19 cellular contexts compared by ENCODE assay signal in the genomic region with DNA sequence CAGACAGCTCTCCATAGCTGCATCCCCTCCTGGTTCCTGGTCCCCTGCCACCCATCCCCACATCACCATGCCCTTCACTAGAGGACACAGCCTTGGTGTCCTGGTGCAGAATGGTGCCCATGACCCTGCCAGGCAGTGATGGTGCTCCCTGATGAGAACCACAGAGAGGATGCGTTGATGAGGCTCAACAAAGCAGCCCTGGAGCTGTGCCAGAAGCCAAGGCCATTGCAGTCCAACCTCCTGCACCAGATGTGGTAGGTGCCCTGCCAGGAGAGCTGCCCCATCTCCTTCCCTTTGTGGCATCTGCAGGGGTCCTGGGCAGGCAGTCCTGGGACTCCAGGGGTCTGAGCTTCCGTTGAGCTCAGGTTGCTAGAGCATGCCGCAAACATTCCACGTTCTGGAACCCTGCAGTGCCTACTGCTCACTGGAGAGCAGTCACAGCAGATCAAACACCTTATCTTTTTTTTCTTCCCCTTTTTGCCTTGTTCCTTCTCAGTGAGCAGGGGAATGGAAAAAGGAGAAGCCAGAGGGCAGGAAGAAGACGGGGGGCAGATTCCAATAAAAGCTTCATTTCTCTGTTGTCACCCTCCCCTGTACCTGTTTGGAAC. TPM values are rescaled to one million over a fixed set of nuclear protein-coding genes. Genes with fewer than 3 reads are reported as not detected.
"Had no signal": no experiment of that assay in that cellular context is flagged by ENCODE, and none has a peak within 500 bp of the region (broad histone marks: within the 10 kb centered on the region; RNA-seq: fewer than 3 reads in every experiment).

No MANE protein-coding gene starts in this region.

- H3K27ac Mint-ChIP-seq: activated CD8-positive, alpha-beta T cell treated with anti-CD3 and anti-CD28 coated beads, Interleukin-2, amount 10 ng/mL, durations not matched to agents 7 days and 5 days; activated naive CD8-positive, alpha-beta T cell treated with anti-CD3 and anti-CD28 coated beads, Interleukin-2, amount 50 U/mL, for 24 hours; activated T-helper 1 cell treated with anti-CD3 and anti-CD28 coated beads, Interleukin-12 subunit alpha, Interleukin-12 subunit beta, Interleukin-2, Interleukin-4 antibody, amounts not matched to agents 30 ng/mL and 10 ng/mL and 1 ng/mL, durations not matched to agents 14 hours and 24 hours and 36 hours; immature natural killer cell; naive B cell had no signal

- H3K4me1 Mint-ChIP-seq: activated naive CD8-positive, alpha-beta T cell treated with anti-CD3 and anti-CD28 coated beads, Interleukin-2, amount 50 U/mL, for 24 hours; immature natural killer cell had no signal

- ATAC-seq: activated CD8-positive, alpha-beta T cell treated with anti-CD3 and anti-CD28 coated beads, Interleukin-2, amount 10 ng/mL, durations not matched to agents 7 days and 5 days; activated naive CD8-positive, alpha-beta T cell treated with anti-CD3 and anti-CD28 coated beads, Interleukin-2, amount 50 U/mL, for 24 hours; lower lobe of right lung had no signal

- H3K27me3 ChIP-seq: cardiac muscle cell, right atrium auricular region had no signal

- H3K4me3 ChIP-seq: ascending aorta, cardiac muscle cell, esophagus squamous epithelium, lower lobe of right lung, right atrium auricular region, tibial nerve had no signal

- H3K9me3 ChIP-seq: ascending aorta, esophagus squamous epithelium, lower lobe of right lung, neutrophil, right atrium auricular region, tibial nerve had no signal

- H3K4me3 Mint-ChIP-seq: activated CD8-positive, alpha-beta T cell treated with anti-CD3 and anti-CD28 coated beads, Interleukin-2, amount 10 ng/mL, durations not matched to agents 7 days and 5 days; activated naive CD8-positive, alpha-beta T cell treated with anti-CD3 and anti-CD28 coated beads, Interleukin-2, amount 50 U/mL, for 24 hours; activated T-helper 1 cell treated with anti-CD3 and anti-CD28 coated beads, Interleukin-12 subunit alpha, Interleukin-12 subunit beta, Interleukin-2, Interleukin-4 antibody, amounts not matched to agents 30 ng/mL and 10 ng/mL and 1 ng/mL, durations not matched to agents 14 hours and 24 hours and 36 hours; immature natural killer cell; naive B cell had no signal

- H3K36me3 Mint-ChIP-seq: immature natural killer cell had no signal

- H3K27ac ChIP-seq: ascending aorta, cardiac muscle cell, esophagus squamous epithelium, lower lobe of right lung, neutrophil, right atrium auricular region, tibial nerve, WERI-Rb-1 had no signal

- H3K9me3 Mint-ChIP-seq: activated naive CD8-positive, alpha-beta T cell treated with anti-CD3 and anti-CD28 coated beads, Interleukin-2, amount 50 U/mL, for 24 hours; activated T-helper 1 cell treated with anti-CD3 and anti-CD28 coated beads, Interleukin-12 subunit alpha, Interleukin-12 subunit beta, Interleukin-2, Interleukin-4 antibody, amounts not matched to agents 30 ng/mL and 10 ng/mL and 1 ng/mL, durations not matched to agents 14 hours and 24 hours and 36 hours; immature natural killer cell; naive B cell had no signal

- H3K36me3 ChIP-seq: ascending aorta, cardiac muscle cell, esophagus squamous epithelium, lower lobe of right lung, neutrophil, right atrium auricular region, tibial nerve, WERI-Rb-1 had no signal

- DNase-seq: activated CD4-positive, alpha-beta T cell treated with anti-CD3 and anti-CD28 coated beads for 48 hours; activated CD8-positive, alpha-beta memory T cell treated with anti-CD3 and anti-CD28 coated beads, Interleukin-2, amount 50 U/mL, for 48 hours; activated CD8-positive, alpha-beta T cell treated with anti-CD3 and anti-CD28 coated beads, Interleukin-2, amount 10 ng/mL, durations not matched to agents 7 days and 5 days; activated naive CD4-positive, alpha-beta T cell; activated naive CD8-positive, alpha-beta T cell treated with anti-CD3 and anti-CD28 coated beads, Interleukin-2, amount 50 U/mL, for 24 hours; esophagus squamous epithelium; foreskin fibroblast; immature natural killer cell; lower lobe of right lung; naive B cell; small intestine; WERI-Rb-1 had no signal

- H3K4me1 ChIP-seq: ascending aorta had no signal

RNA-seq across cellular contexts. Expression of gene EPN3, which starts 5.3 kb away (rescaled TPM):
- total RNA-seq: activated CD8-positive, alpha-beta T cell treated with anti-CD3 and anti-CD28 coated beads, Interleukin-2, amount 10 ng/mL, durations not matched to agents 7 days and 5 days; activated T-helper 1 cell treated with anti-CD3 and anti-CD28 coated beads, Interleukin-12 subunit alpha, Interleukin-12 subunit beta, Interleukin-2, Interleukin-4 antibody, amounts not matched to agents 30 ng/mL and 10 ng/mL and 1 ng/mL, durations not matched to agents 14 hours and 24 hours and 36 hours; posterior vena cava had no signal
- polyA plus RNA-seq: immature natural killer cell had no signal

RNA-seq across cellular contexts. Expression of gene CACNA1G, which starts 33.3 kb away (rescaled TPM):
- total RNA-seq: activated CD8-positive, alpha-beta T cell treated with anti-CD3 and anti-CD28 coated beads, Interleukin-2, amount 10 ng/mL, durations not matched to agents 7 days and 5 days had no signal
- polyA plus RNA-seq: immature natural killer cell had no signal
